Comparison of ENCODE assay signal across 16 cellular contexts in genomic region chr11:7449841-7450214, GRCh38. TPM values are rescaled to one million over a fixed set of nuclear protein-coding genes. Genes with fewer than 3 reads are reported as not detected.
"Had no signal": no experiment of that assay in that cellular context is flagged by ENCODE, and none has a peak within 500 bp of the region (broad histone marks: within the 10 kb centered on the region; RNA-seq: fewer than 3 reads in every experiment).

No MANE protein-coding gene starts in this region.

- ATAC-seq: activated naive CD8-positive, alpha-beta T cell treated with anti-CD3 and anti-CD28 coated beads, Interleukin-2, amount 50 U/mL, for 24 hours; activated T-cell treated with anti-CD3 and anti-CD28 coated beads, Interleukin-2, amount 50 U/mL, for 72 hours; natural killer cell treated with Interleukin-12 subunit alpha and Interleukin-12 subunit beta and Interleukin-15 and Interleukin-18, amount 100 ng/mL, for 72 hours; stimulated activated naive CD8-positive, alpha-beta T cell treated with anti-CD3 and anti-CD28 coated beads, Interleukin-15, Interleukin-2, amounts not matched to agents 100 U/mL and 50 U/mL, for 24 hours had no signal

- H3K27me3 ChIP-seq: suprapubic skin had no signal

- DNase-seq: activated CD4-positive, alpha-beta memory T cell treated with anti-CD3 and anti-CD28 coated beads for 36 hours; activated naive CD8-positive, alpha-beta T cell treated with anti-CD3 and anti-CD28 coated beads, Interleukin-2, amount 50 U/mL, for 24 hours; activated T-cell treated with anti-CD3 and anti-CD28 coated beads, Interleukin-2, amount 50 U/mL, for 72 hours; erythroblast; glutamatergic neuron; occipital lobe; stimulated activated CD4-positive, alpha-beta T cell treated with anti-CD3 and anti-CD28 coated beads, Interleukin-2, amount 100 ng/mL, for 48 hours; stimulated activated naive CD8-positive, alpha-beta T cell treated with anti-CD3 and anti-CD28 coated beads, Interleukin-15, Interleukin-2, amounts not matched to agents 100 U/mL and 50 U/mL, for 24 hours; SW 1271; upper lobe of left lung had no signal

- FAIRE-seq: astrocyte had no signal

- H3K4me3 ChIP-seq: lung, suprapubic skin, upper lobe of left lung had no signal

- H3K36me3 Mint-ChIP-seq: activated CD4-positive, alpha-beta memory T cell treated with anti-CD3 and anti-CD28 coated beads for 36 hours; natural killer cell treated with Interleukin-12 subunit alpha and Interleukin-12 subunit beta and Interleukin-15 and Interleukin-18, amount 100 ng/mL, for 72 hours had no signal

- H3K27ac Mint-ChIP-seq: activated CD4-positive, alpha-beta memory T cell treated with anti-CD3 and anti-CD28 coated beads for 36 hours; activated naive CD8-positive, alpha-beta T cell treated with anti-CD3 and anti-CD28 coated beads, Interleukin-2, amount 50 U/mL, for 24 hours; activated T-cell treated with anti-CD3 and anti-CD28 coated beads, Interleukin-2, amount 50 U/mL, for 72 hours; natural killer cell treated with Interleukin-12 subunit alpha and Interleukin-12 subunit beta and Interleukin-15 and Interleukin-18, amount 100 ng/mL, for 72 hours had no signal

- H3K27me3 Mint-ChIP-seq: activated CD4-positive, alpha-beta memory T cell treated with anti-CD3 and anti-CD28 coated beads for 36 hours; activated naive CD8-positive, alpha-beta T cell treated with anti-CD3 and anti-CD28 coated beads, Interleukin-2, amount 50 U/mL, for 24 hours had no signal

- H3K9me3 ChIP-seq: suprapubic skin, upper lobe of left lung had no signal

- H3K9me3 Mint-ChIP-seq: activated CD4-positive, alpha-beta memory T cell treated with anti-CD3 and anti-CD28 coated beads for 36 hours; activated naive CD8-positive, alpha-beta T cell treated with anti-CD3 and anti-CD28 coated beads, Interleukin-2, amount 50 U/mL, for 24 hours; activated T-cell treated with anti-CD3 and anti-CD28 coated beads, Interleukin-2, amount 50 U/mL, for 72 hours; central memory CD8-positive, alpha-beta T cell; natural killer cell treated with Interleukin-12 subunit alpha and Interleukin-12 subunit beta and Interleukin-15 and Interleukin-18, amount 100 ng/mL, for 72 hours had no signal

- H3K4me1 Mint-ChIP-seq: activated naive CD8-positive, alpha-beta T cell treated with anti-CD3 and anti-CD28 coated beads, Interleukin-2, amount 50 U/mL, for 24 hours; central memory CD8-positive, alpha-beta T cell had no signal

- H3K4me1 ChIP-seq: suprapubic skin had no signal

- H3K4me3 Mint-ChIP-seq: activated CD4-positive, alpha-beta memory T cell treated with anti-CD3 and anti-CD28 coated beads for 36 hours; activated naive CD8-positive, alpha-beta T cell treated with anti-CD3 and anti-CD28 coated beads, Interleukin-2, amount 50 U/mL, for 24 hours; activated T-cell treated with anti-CD3 and anti-CD28 coated beads, Interleukin-2, amount 50 U/mL, for 72 hours; central memory CD8-positive, alpha-beta T cell; natural killer cell treated with Interleukin-12 subunit alpha and Interleukin-12 subunit beta and Interleukin-15 and Interleukin-18, amount 100 ng/mL, for 72 hours had no signal

- H3K27ac ChIP-seq: suprapubic skin, upper lobe of left lung had no signal

- H3K36me3 ChIP-seq: suprapubic skin, upper lobe of left lung had no signal

RNA-seq across cellular contexts. Expression of gene OLFML1, which starts 35.5 kb away (rescaled TPM):
- total RNA-seq: activated CD4-positive, alpha-beta memory T cell treated with anti-CD3 and anti-CD28 coated beads for 36 hours; activated T-cell treated with anti-CD3 and anti-CD28 coated beads, Interleukin-2, amount 50 U/mL, for 72 hours; astrocyte; natural killer cell treated with Interleukin-12 subunit alpha and Interleukin-12 subunit beta and Interleukin-15 and Interleukin-18, amount 100 ng/mL, for 72 hours; pulmonary artery endothelial cell had no signal
